19 cellular contexts compared by ENCODE assay signal in genomic region chr12:8078916-8079315, GRCh38. TPM values are rescaled to one million over a fixed set of nuclear protein-coding genes. Genes with fewer than 3 reads are reported as not detected.
DNase-seq lines count a peak whose midpoint lies in the region; ATAC-seq, FAIRE-seq and TF ChIP-seq lines count a peak whose summit lies in the region.
"Had no signal": no experiment of that assay in that cellular context is flagged by ENCODE, and none has a peak within 500 bp of the region (broad histone marks: within the 10 kb centered on the region; RNA-seq: fewer than 3 reads in every experiment).

No MANE protein-coding gene starts in this region.

- FAIRE-seq in H54 (lab: Jason Lieb, UNC), result no peak
- FAIRE-seq: D721Med, islet of Langerhans had no signal

- H3K27ac Mint-ChIP-seq in activated naive CD4-positive, alpha-beta T cell treated with anti-CD3 and anti-CD28 coated beads, Interleukin-2, amount 50 U/mL, for 24 hours, result peak overlapping the region; percentile 91
- H3K27ac Mint-ChIP-seq in memory B cell, result peak overlapping the region; percentile 81
- peak overlapping the region; percentile 61 for H3K27ac Mint-ChIP-seq in stimulated activated memory B cell treated with anti-CD40 and anti-IgM and Interleukin-4, amounts not matched to agents 10 μg/mL and 1 μg/mL and 100 μg/mL, for 72 hours

- H3K27me3 Mint-ChIP-seq in activated naive CD4-positive, alpha-beta T cell treated with anti-CD3 and anti-CD28 coated beads, Interleukin-2, amount 50 U/mL, for 24 hours, result no peaks in the 10 kb centered on the region
- H3K27me3 Mint-ChIP-seq in memory B cell, result no peaks in the 10 kb centered on the region
- H3K27me3 Mint-ChIP-seq in stimulated activated memory B cell treated with anti-CD40 and anti-IgM and Interleukin-4, amounts not matched to agents 10 μg/mL and 1 μg/mL and 100 μg/mL, for 72 hours, result no peaks in the 10 kb centered on the region

- peaks cover 1% of the 10 kb centered on the region for H3K36me3 Mint-ChIP-seq in activated naive CD4-positive, alpha-beta T cell treated with anti-CD3 and anti-CD28 coated beads, Interleukin-2, amount 50 U/mL, for 24 hours
- H3K36me3 Mint-ChIP-seq in memory B cell, result no peaks in the 10 kb centered on the region
- H3K36me3 Mint-ChIP-seq in stimulated activated memory B cell treated with anti-CD40 and anti-IgM and Interleukin-4, amounts not matched to agents 10 μg/mL and 1 μg/mL and 100 μg/mL, for 72 hours, result no peaks in the 10 kb centered on the region

- no peak overlapping the region for H3K4me3 Mint-ChIP-seq in activated naive CD4-positive, alpha-beta T cell treated with anti-CD3 and anti-CD28 coated beads, Interleukin-2, amount 50 U/mL, for 24 hours
- H3K4me3 Mint-ChIP-seq in memory B cell, result no peak overlapping the region
- H3K4me3 Mint-ChIP-seq in stimulated activated memory B cell treated with anti-CD40 and anti-IgM and Interleukin-4, amounts not matched to agents 10 μg/mL and 1 μg/mL and 100 μg/mL, for 72 hours, result no peak overlapping the region

- no peaks in the 10 kb centered on the region for H3K9me3 Mint-ChIP-seq in activated naive CD4-positive, alpha-beta T cell treated with anti-CD3 and anti-CD28 coated beads, Interleukin-2, amount 50 U/mL, for 24 hours
- H3K9me3 Mint-ChIP-seq in memory B cell, result no peaks in the 10 kb centered on the region
- no peaks in the 10 kb centered on the region for H3K9me3 Mint-ChIP-seq in stimulated activated memory B cell treated with anti-CD40 and anti-IgM and Interleukin-4, amounts not matched to agents 10 μg/mL and 1 μg/mL and 100 μg/mL, for 72 hours
- H3K9me3 Mint-ChIP-seq: nephron progenitor cell had no signal

- H3K4me1 Mint-ChIP-seq in activated naive CD4-positive, alpha-beta T cell treated with anti-CD3 and anti-CD28 coated beads, Interleukin-2, amount 50 U/mL, for 24 hours, result peaks cover 54% of the 10 kb centered on the region
- H3K4me1 Mint-ChIP-seq in memory B cell, result peaks cover 21% of the 10 kb centered on the region
- peaks cover 31% of the 10 kb centered on the region for H3K4me1 Mint-ChIP-seq in stimulated activated memory B cell treated with anti-CD40 and anti-IgM and Interleukin-4, amounts not matched to agents 10 μg/mL and 1 μg/mL and 100 μg/mL, for 72 hours

- DNase-seq in activated naive CD4-positive, alpha-beta T cell treated with Interleukin-2 at 50 U/mL for 16 hours, result no peak
- DNase-seq in LHCN-M2 (ENCODE audit: low read depth) (peak; percentile 51), memory B cell (ENCODE audit: low spot score in 2 of 2) (no peak), caudate nucleus (lab: John Stamatoyannopoulos, UW) (no peak), NCI-H1694 treated with DMSO at 0.1 percent for 48 hours (lab: John Stamatoyannopoulos, UW) (no peak), H54 (ENCODE audit: insufficient read length, low spot score) (no peak)
- DNase-seq: activated gamma-delta T cell, left lung, right cardiac atrium had no signal

- no peak overlapping the region for H3K27ac ChIP-seq in caudate nucleus (ENCODE audit: low read depth, low read length)
- H3K27ac ChIP-seq: BLaER1, brain microvascular endothelial cell, suprapubic skin had no signal

- no peak for ATAC-seq in memory B cell (ENCODE audit: low read depth)
- ATAC-seq in stimulated activated memory B cell treated with anti-CD40 and anti-IgM and Interleukin-4, amounts not matched to agents 10 μg/mL and 1 μg/mL and 100 μg/mL, for 72 hours, result no peak
- ATAC-seq: left lung, right cardiac atrium had no signal

- no peak for TF ChIP-seq POLR2A in H54 (IDR thresholded peaks at IDR 0.05; ENCODE audit: low read depth, low read length)

RNA-seq across cellular contexts. Expression of gene NECAP1, which starts 3.2 kb away (rescaled TPM):
- total RNA-seq in LHCN-M2 (2014; rRNA removed), result 42.9 and 46.8 TPM in 2 replicates
- polyA plus RNA-seq in LHCN-M2 (2012), result 19.7 TPM

RNA-seq across cellular contexts. Expression of gene C3AR1, which starts 12.8 kb away (rescaled TPM):
- 1.5 and 2.1 TPM in 2 replicates for total RNA-seq in LHCN-M2 (2014; rRNA removed)
- polyA plus RNA-seq in LHCN-M2 (2012), result 0.32 TPM
- total RNA-seq: epithelial cell of proximal tubule, NCI-H460 had no signal

RNA-seq across cellular contexts. Expression of gene CLEC4A, which starts 44.5 kb away (rescaled TPM):
- 0.77 TPM in 1 of 2 replicates, not detected in the other for total RNA-seq in LHCN-M2 (2014; rRNA removed)
- polyA plus RNA-seq in LHCN-M2 (2012), result 0.22 TPM
- total RNA-seq: epithelial cell of proximal tubule, NCI-H460 had no signal

RNA-seq across cellular contexts. Expression of gene FOXJ2, which starts 46.4 kb away (rescaled TPM):
- 7.3 and 8.6 TPM in 2 replicates for total RNA-seq in LHCN-M2 (2014; rRNA removed)
- polyA plus RNA-seq in LHCN-M2 (2012), result 7.5 TPM
